ENCODE assay signal across 9 cellular contexts in genomic region chr4:118969359-118969758, GRCh38.
DNase-seq lines count a peak whose midpoint lies in the region; TF ChIP-seq lines count a peak whose summit lies in the region.
"Had no signal": no experiment of that assay in that cellular context is flagged by ENCODE, and none has a peak within 500 bp of the region (broad histone marks: within the 10 kb centered on the region; RNA-seq: fewer than 3 reads in every experiment).

No MANE protein-coding gene starts in this region.

- POLR2A ChIA-PET in SK-N-SH (lab: Yijun Ruan, JAX) = no interaction called here

- no peaks in the 10 kb centered on the region for H3K79me2 ChIP-seq in SK-N-SH (ENCODE audit: insufficient read depth)

- peaks cover 13 to 34% of the 10 kb centered on the region in 2 experiments for H3K4me1 ChIP-seq in SK-N-SH (ENCODE audit: control insufficient read depth in 1 of 2, insufficient read depth in 2 of 2, low read depth in 1 of 2, low read length in 1 of 2)

- H3K4me3 ChIP-seq in SK-N-SH (ENCODE audit: low read depth in 2 of 2, low read length in 1 of 2) (no peak overlapping the region), fibroblast of villous mesenchyme (ENCODE audit: low read depth, low read length) (no peak overlapping the region)

- H3K9me2 ChIP-seq in SK-N-SH = no peaks in the 10 kb centered on the region

- no peak for TF ChIP-seq EP300 in SK-N-SH (IDR thresholded peaks at IDR 0.05; ENCODE audit: borderline replicate concordance in 1 of 2, low read depth in 1 of 2, low read length in 1 of 2)

- no peaks in the 10 kb centered on the region for H3K27me3 ChIP-seq in SK-N-SH (ENCODE audit: insufficient read depth)

- TF ChIP-seq CTCF in C4-2B (conservative IDR thresholded peaks at IDR 0.05) (peak; percentile 70), SK-N-SH (IDR thresholded peaks at IDR 0.05) (peak; percentile 90), fibroblast of villous mesenchyme (IDR thresholded peaks at IDR 0.05; ENCODE audit: insufficient read depth, low read depth, low read length) (peak; percentile 76)

- CTCF ChIA-PET in SK-N-SH (lab: Yijun Ruan, JAX) = interaction anchor here (0.6 to 8.2 kb wide), 32 partner anchors 10 to 317 kb away, joined by 3 to 111 read pairs (median 4); partner anchors contain the start of gene SYNPO2

- 13% methylated on average over 5 of the region's 5 CpGs for WGBS in SK-N-SH (ENCODE audit: low lambda C conversion rate)

- peaks cover 0 to 16% of the 10 kb centered on the region in 2 experiments for H3K36me3 ChIP-seq in SK-N-SH (replicated peaks in 1 of 2; ENCODE audit: control insufficient read depth in 1 of 2, insufficient read depth in 2 of 2, low read length in 1 of 2)

- H4K20me1 ChIP-seq in SK-N-SH (ENCODE audit: insufficient read depth) = no peaks in the 10 kb centered on the region

- TF ChIP-seq RAD21 in SK-N-SH (IDR thresholded peaks at IDR 0.05; ENCODE audit: low read length) = peak; percentile 97

- no peak overlapping the region for H3K9ac ChIP-seq in SK-N-SH

- H3F3A ChIP-seq in SK-N-SH (replicated peaks; ENCODE audit: insufficient read depth) = peaks cover 23% of the 10 kb centered on the region

- H3K4me2 ChIP-seq in SK-N-SH = peak overlapping the region; percentile 42; the same call in 1 of the 2 replicates

- H3K27ac ChIP-seq in C4-2B (no peak overlapping the region), SK-N-SH (ENCODE audit: low read depth in 2 of 2, low read length in 1 of 2) (peak overlapping the region; percentile 70 to 91; a peak in 3 of 4 replicates)
- H3K27ac ChIP-seq: HL-60 had no signal

- H3K9me3 ChIP-seq in SK-N-SH = no peaks in the 10 kb centered on the region

- DNase-seq in HuH-7 (ENCODE audit: low spot score) = peak; percentile 49
- DNase-seq in SK-N-SH = peak; percentile 61
- DNase-seq in fibroblast of villous mesenchyme (ENCODE audit: low read depth) = peak; percentile 69
- DNase-seq in pulmonary artery endothelial cell (ENCODE audit: low read depth, low spot score) = peak; percentile 11
- no peak for DNase-seq in NCI-H2171 (lab: John Stamatoyannopoulos, UW)
- DNase-seq in CD1c-positive myeloid dendritic cell (ENCODE audit: extremely low spot score) = no peak
- DNase-seq in NCI-H128 (lab: John Stamatoyannopoulos, UW; ENCODE audit: unreplicated experiment) = no peak

- H2AFZ ChIP-seq in SK-N-SH (ENCODE audit: low read depth) = peak overlapping the region; percentile 48; the same call in 1 of the 2 replicates

TF ChIP-seq in SK-N-SH, 30 proteins besides CTCF, POLR2A, EP300 and RAD21:
- TF ChIP-seq, protein P1, sequence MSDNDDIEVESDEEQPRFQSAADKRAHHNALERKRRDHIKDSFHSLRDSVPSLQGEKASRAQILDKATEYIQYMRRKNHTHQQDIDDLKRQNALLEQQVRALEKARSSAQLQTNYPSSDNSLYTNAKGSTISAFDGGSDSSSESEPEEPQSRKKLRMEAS (IDR thresholded peaks at IDR 0.05; ENCODE audit: low read depth) = no peak
- TF ChIP-seq JUND (IDR thresholded peaks at IDR 0.05) (no peak), POLR2AphosphoS5 (IDR thresholded peaks at IDR 0.05; ENCODE audit: low read depth, low read length) (no peak; the same call in 1 of the 2 replicates), TEAD4 (IDR thresholded peaks at IDR 0.05; ENCODE audit: borderline replicate concordance, insufficient read depth) (no peak), EZH2phosphoT487 (IDR thresholded peaks at IDR 0.05; ENCODE audit: borderline replicate concordance, low read depth) (no peak), TCF12 (IDR thresholded peaks at IDR 0.05) (peak; percentile 10; the same call in 1 of the 2 replicates), SMC3 (IDR thresholded peaks at IDR 0.05; ENCODE audit: low read depth, low read length) (peak; percentile 86), ELF1 (IDR thresholded peaks at IDR 0.05) (no peak), GATA2 (CRISPR knock-in tag; IDR thresholded peaks at IDR 0.05) (no peak), NFIC (IDR thresholded peaks at IDR 0.05; ENCODE audit: borderline replicate concordance) (no peak), SIN3A (IDR thresholded peaks at IDR 0.05; ENCODE audit: borderline replicate concordance, low read depth, low read length) (no peak), MEF2A (IDR thresholded peaks at IDR 0.05; ENCODE audit: borderline replicate concordance, low read depth) (no peak), USF1 (IDR thresholded peaks at IDR 0.05; ENCODE audit: borderline replicate concordance, low read depth) (no peak), REST (IDR thresholded peaks at IDR 0.05; ENCODE audit: low read depth, low read length) (no peak)
- TF ChIP-seq, protein P2, sequence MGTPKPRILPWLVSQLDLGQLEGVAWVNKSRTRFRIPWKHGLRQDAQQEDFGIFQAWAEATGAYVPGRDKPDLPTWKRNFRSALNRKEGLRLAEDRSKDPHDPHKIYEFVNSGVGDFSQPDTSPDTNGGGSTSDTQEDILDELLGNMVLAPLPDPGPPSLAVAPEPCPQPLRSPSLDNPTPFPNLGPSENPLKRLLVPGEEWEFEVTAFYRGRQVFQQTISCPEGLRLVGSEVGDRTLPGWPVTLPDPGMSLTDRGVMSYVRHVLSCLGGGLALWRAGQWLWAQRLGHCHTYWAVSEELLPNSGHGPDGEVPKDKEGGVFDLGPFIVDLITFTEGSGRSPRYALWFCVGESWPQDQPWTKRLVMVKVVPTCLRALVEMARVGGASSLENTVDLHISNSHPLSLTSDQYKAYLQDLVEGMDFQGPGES (IDR thresholded peaks at IDR 0.05; ENCODE audit: low read depth, low read length) = no peak

Comparison
In these comparisons a context has a peak if more than half of its experiments do, and no peak if none do; other contexts are left out.
1. DNase-seq: peak in HuH-7 (single experiment), SK-N-SH (single experiment), fibroblast of villous mesenchyme (single experiment) and pulmonary artery endothelial cell (single experiment); none in NCI-H2171 (single experiment), CD1c-positive myeloid dendritic cell (single experiment) and NCI-H128 (single experiment).
2. Peak in every context shown above with its lines, with median percentiles within 50 percentile points of each other: CTCF ChIP-seq.